8 cellular contexts compared by ENCODE assay signal in genomic region chr10:29386347-29386999, GRCh38.
A peak's percentile ranks its signal among the peaks of the same experiment; 100 is the strongest.
DNase-seq lines count a peak whose midpoint lies in the region; ATAC-seq and TF ChIP-seq lines count a peak whose summit lies in the region.

No MANE protein-coding gene starts in this region.

- H3K36me3 Mint-ChIP-seq in CD14-positive monocyte (no peaks in the 10 kb centered on the region), immature natural killer cell (no peaks in the 10 kb centered on the region)
- H3K36me3 Mint-ChIP-seq in activated T-helper 17 cell treated with anti-CD3 and anti-CD28 coated beads, Interleukin-2, amount 50 U/mL, for 72 hours (ENCODE audit: low read depth) = no peaks in the 10 kb centered on the region

- H3K27ac ChIP-seq in testis = no peak overlapping the region

- H3K4me1 ChIP-seq in adipocyte (ENCODE audit: control insufficient read depth, insufficient read depth, low read length) (no peaks in the 10 kb centered on the region), testis (no peaks in the 10 kb centered on the region)

- no peaks in the 10 kb centered on the region for H3K9me3 ChIP-seq in adipocyte (ENCODE audit: control insufficient read depth, low read length)
- H3K9me3 ChIP-seq in testis = no peaks in the 10 kb centered on the region

- H3K36me3 ChIP-seq in adipocyte (ENCODE audit: control insufficient read depth, insufficient read depth, low read length, severe bottlenecking) (no peaks in the 10 kb centered on the region), testis (ENCODE audit: low read depth, missing control alignments) (no peaks in the 10 kb centered on the region)

- no peak for TF ChIP-seq POLR2A in testis (IDR thresholded peaks at IDR 0.05)

- H3K4me3 ChIP-seq in LNCaP clone FGC (ENCODE audit: low read depth, low read length) (no peak overlapping the region), adipocyte (ENCODE audit: low read length) (no peak overlapping the region), testis (no peak overlapping the region)

- 54% methylated on average over 8 of the region's 8 CpGs for WGBS in testis, 2 donors

- H3K4me1 Mint-ChIP-seq in CD14-positive monocyte (peaks cover 3% of the 10 kb centered on the region), immature natural killer cell (no peaks in the 10 kb centered on the region)
- H3K4me1 Mint-ChIP-seq in activated T-helper 17 cell treated with anti-CD3 and anti-CD28 coated beads, Interleukin-2, amount 50 U/mL, for 72 hours = no peaks in the 10 kb centered on the region

- H3K9me3 Mint-ChIP-seq in CD14-positive monocyte (peaks cover 0 to 2% (median 0%) of the 10 kb centered on the region in 7 donors), immature natural killer cell (no peaks in the 10 kb centered on the region)
- no peaks in the 10 kb centered on the region for H3K9me3 Mint-ChIP-seq in activated T-helper 17 cell treated with anti-CD3 and anti-CD28 coated beads, Interleukin-2, amount 50 U/mL, for 72 hours

- no peak for DNase-seq in CD14-positive monocyte (ENCODE audit: low spot score)
- DNase-seq in GM13976 (ENCODE audit: low spot score) = peak; percentile 41
- no peak for DNase-seq in LNCaP clone FGC (ENCODE audit: low read depth)
- DNase-seq in adipocyte (ENCODE audit: low read depth) = peak; percentile 76
- peak in 2 of 3 donors; percentile 14 to 33 for DNase-seq in immature natural killer cell
- DNase-seq in testis = no peak

- intact Hi-C loops in CD14-positive monocyte (cut with micrococcal nuclease) = loop anchor here in 1 of 2 donors (5.0 kb wide), 1 partner anchor 66 kb away; no protein-coding TSS in a partner anchor
- intact Hi-C loops in testis (cut with DNase I; ENCODE audit: low total_unique reads) = loop anchor here (5.0 kb wide), 1 partner anchor 61 kb away; no protein-coding TSS in a partner anchor

- no peak for ATAC-seq in activated T-helper 17 cell treated with anti-CD3 and anti-CD28 coated beads, Interleukin-2, amount 50 U/mL, for 72 hours (replicated peaks)
- no peak for ATAC-seq in activated CD4-positive, CD25-positive, alpha-beta regulatory T cell treated with anti-CD3 and anti-CD28 coated beads, Interleukin-2, amount 50 U/mL, for 24 hours

- TF ChIP-seq CTCF in CD14-positive monocyte (IDR thresholded peaks at IDR 0.05) (peak; percentile 87), GM13976 (IDR thresholded peaks at IDR 0.05; ENCODE audit: borderline replicate concordance, control extremely low read depth, extremely low read depth, insufficient read depth, missing control alignments) (peak; percentile 55), LNCaP clone FGC (IDR thresholded peaks at IDR 0.05; ENCODE audit: control insufficient read depth, extremely low read depth, insufficient read depth) (peak; percentile 61), testis (IDR thresholded peaks at IDR 0.05) (peak; percentile 75 to 83 (median 78))

- no peak overlapping the region for H3K4me3 Mint-ChIP-seq in CD14-positive monocyte
- H3K4me3 Mint-ChIP-seq in immature natural killer cell = no peak overlapping the region
- no peak overlapping the region for H3K4me3 Mint-ChIP-seq in activated T-helper 17 cell treated with anti-CD3 and anti-CD28 coated beads, Interleukin-2, amount 50 U/mL, for 72 hours

- in situ Hi-C loops in GM13976 (cut with MboI; ENCODE audit: low sequenced_read_pairs, unreplicated experiment) = no loop called here

- H3K27me3 ChIP-seq in adipocyte (replicated peaks; ENCODE audit: control insufficient read depth, insufficient read depth, low read length) (peaks cover 9% of the 10 kb centered on the region), testis (no peaks in the 10 kb centered on the region)

- H3K27ac Mint-ChIP-seq in CD14-positive monocyte (no peak overlapping the region), immature natural killer cell (no peak overlapping the region)
- no peak overlapping the region for H3K27ac Mint-ChIP-seq in activated T-helper 17 cell treated with anti-CD3 and anti-CD28 coated beads, Interleukin-2, amount 50 U/mL, for 72 hours

- H3K27me3 Mint-ChIP-seq in CD14-positive monocyte (ENCODE audit: low read depth in 3 of 3) (peaks cover 4 to 8% (median 7%) of the 10 kb centered on the region in 3 donors), immature natural killer cell (ENCODE audit: low read depth in 3 of 3) (peaks cover 0 to 18% (median 4%) of the 10 kb centered on the region in 3 donors)
- peaks cover 15% of the 10 kb centered on the region for H3K27me3 Mint-ChIP-seq in activated T-helper 17 cell treated with anti-CD3 and anti-CD28 coated beads, Interleukin-2, amount 50 U/mL, for 72 hours

- no peak overlapping the region for H3K9ac ChIP-seq in adipocyte (ENCODE audit: low read length)

Comparison
In these comparisons a context has a peak if more than half of its experiments do, and no peak if none do; other contexts are left out.
1. DNase-seq: peak in GM13976 (single experiment), adipocyte (single experiment) and immature natural killer cell (2 of 3); none in CD14-positive monocyte (single experiment), LNCaP clone FGC (single experiment) and testis (single experiment).
2. Peak in every context shown above with its lines, with median percentiles within 50 percentile points of each other: CTCF ChIP-seq.